16 cellular contexts compared by ENCODE assay signal in the genomic region with DNA sequence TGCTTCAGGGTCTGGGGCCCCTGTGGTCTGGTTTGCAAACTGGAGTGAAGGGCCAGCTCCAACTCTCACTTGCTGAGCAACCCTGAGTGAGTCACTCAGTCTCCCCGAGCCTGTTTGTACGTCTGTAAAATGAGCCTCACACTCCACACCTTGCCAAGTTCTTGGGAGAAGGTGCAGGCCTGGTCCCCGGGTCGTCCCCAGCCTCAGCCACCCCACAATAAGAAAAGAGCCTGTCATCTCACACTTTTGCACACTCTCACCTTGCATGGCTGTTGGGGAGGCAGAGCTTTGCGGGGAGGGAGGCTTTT. TPM values are rescaled to one million over a fixed set of nuclear protein-coding genes. Genes with fewer than 3 reads are reported as not detected.
A peak's percentile ranks its signal among the peaks of the same experiment; 100 is the strongest.
DNase-seq lines count a peak whose midpoint lies in the region; ATAC-seq and TF ChIP-seq lines count a peak whose summit lies in the region.
"Had no signal": no experiment of that assay in that cellular context is flagged by ENCODE, and none has a peak within 500 bp of the region (broad histone marks: within the 10 kb centered on the region; RNA-seq: fewer than 3 reads in every experiment).

No MANE protein-coding gene starts in this region.

- TF ChIP-seq CTCF in left ventricle myocardium inferior (IDR thresholded peaks at IDR 0.05; ENCODE audit: borderline replicate concordance) (no peak), progenitor cell of endocrine pancreas (IDR thresholded peaks at IDR 0.05; ENCODE audit: unreplicated experiment) (no peak), esophagus muscularis mucosa (IDR thresholded peaks at IDR 0.05) (no peak)

- H3K36me3 ChIP-seq in HUES6 (ENCODE audit: control insufficient read depth, insufficient read depth, low read length) (no peaks in the 10 kb centered on the region), left ventricle myocardium inferior (no peaks in the 10 kb centered on the region), esophagus muscularis mucosa (no peaks in the 10 kb centered on the region)
- H3K36me3 ChIP-seq: left lung had no signal

- DNase-seq in AG20443 (ENCODE audit: low spot score) (peak; percentile 54), T-helper 17 cell (no peak), left ventricle myocardium inferior (no peak), progenitor cell of endocrine pancreas (ENCODE audit: low spot score, unreplicated experiment) (no peak), T-helper 2 cell (no peak), NCI-H82 (lab: John Stamatoyannopoulos, UW) (no peak), esophagus muscularis mucosa (ENCODE audit: extremely low spot score) (no peak)
- DNase-seq: activated CD4-positive, CD25-positive, alpha-beta regulatory T cell treated with anti-CD3 and anti-CD28 coated beads, Interleukin-2, amount 50 U/mL, for 72 hours; activated T-cell treated with anti-CD3 and anti-CD28 coated beads, Interleukin-2, amount 50 U/mL, for 4 hours; amygdala; CD4-positive, alpha-beta memory T cell; head of caudate nucleus; T-cell had no signal

- H3K27ac ChIP-seq in HUES6 (ENCODE audit: low read depth, low read length) (peak overlapping the region; percentile 24; the same call in 1 of the 2 replicates), left ventricle myocardium inferior (replicated peaks) (peak overlapping the region; percentile 47), esophagus muscularis mucosa (replicated peaks in 1 of 4) (peak overlapping the region in 1 of 4 donors; percentile 28)
- H3K27ac ChIP-seq: left lung had no signal

- no peak for TF ChIP-seq EP300 in esophagus muscularis mucosa (IDR thresholded peaks at IDR 0.05)

- H3K27me3 Mint-ChIP-seq in T-helper 17 cell = peaks cover 11% of the 10 kb centered on the region
- peaks cover 7% of the 10 kb centered on the region for H3K27me3 Mint-ChIP-seq in progenitor cell of endocrine pancreas

- H3K4me3 ChIP-seq in HUES6 (ENCODE audit: low read depth, low read length) (no peak overlapping the region), left ventricle myocardium inferior (no peak overlapping the region), esophagus muscularis mucosa (no peak overlapping the region)
- H3K4me3 ChIP-seq: left lung had no signal

- H3K9me3 Mint-ChIP-seq in progenitor cell of endocrine pancreas (ENCODE audit: low read depth) = no peaks in the 10 kb centered on the region
- H3K9me3 Mint-ChIP-seq: activated T-cell treated with anti-CD3 and anti-CD28 coated beads, Interleukin-2, amount 50 U/mL, for 4 hours; CD4-positive, alpha-beta memory T cell; nephron; T-cell had no signal

- 59% methylated on average over 5 of the region's 5 CpGs for WGBS in esophagus muscularis mucosa

- no peak for TF ChIP-seq POLR2A in esophagus muscularis mucosa (IDR thresholded peaks at IDR 0.05; ENCODE audit: low read depth)

- H3K27me3 ChIP-seq in HUES6 (ENCODE audit: control insufficient read depth, insufficient read depth, low read length) = no peaks in the 10 kb centered on the region
- peaks cover 22% of the 10 kb centered on the region for H3K27me3 ChIP-seq in left ventricle myocardium inferior (ENCODE audit: low read depth)
- H3K27me3 ChIP-seq in esophagus muscularis mucosa = peaks cover 0 to 53% (median 4%) of the 10 kb centered on the region in 4 donors

- H3K4me1 ChIP-seq in HUES6 (ENCODE audit: control insufficient read depth, insufficient read depth, low read length) (peaks cover 23% of the 10 kb centered on the region), left ventricle myocardium inferior (peaks cover 15% of the 10 kb centered on the region), esophagus muscularis mucosa (peaks cover 12 to 18% (median 18%) of the 10 kb centered on the region in 4 donors)

- H3K36me3 Mint-ChIP-seq in T-helper 17 cell (ENCODE audit: low read depth) (no peaks in the 10 kb centered on the region), progenitor cell of endocrine pancreas (ENCODE audit: insufficient read depth) (no peaks in the 10 kb centered on the region)
- H3K36me3 Mint-ChIP-seq: CD4-positive, alpha-beta memory T cell; T-cell had no signal

- H3K4me1 Mint-ChIP-seq in T-helper 17 cell = peaks cover 9% of the 10 kb centered on the region
- no peaks in the 10 kb centered on the region for H3K4me1 Mint-ChIP-seq in progenitor cell of endocrine pancreas (ENCODE audit: low read depth)

- ATAC-seq in T-helper 17 cell = no peak
- ATAC-seq: activated T-cell treated with anti-CD3 and anti-CD28 coated beads, Interleukin-2, amount 50 U/mL, for 4 hours; left lung; T-cell had no signal

- H3K27ac Mint-ChIP-seq in T-helper 17 cell = peak overlapping the region; percentile 62
- no peak overlapping the region for H3K27ac Mint-ChIP-seq in progenitor cell of endocrine pancreas
- H3K27ac Mint-ChIP-seq: nephron, T-cell had no signal

- intact Hi-C loops in left ventricle myocardium inferior (cut with micrococcal nuclease) (no loop called here), esophagus muscularis mucosa (cut with DNase I) (loop anchor here (5.0 kb wide), 1 partner anchor 894 kb away; no protein-coding TSS in a partner anchor)

- H3K9me3 ChIP-seq in HUES6 (ENCODE audit: control insufficient read depth, insufficient read depth, low read depth, low read length) (no peaks in the 10 kb centered on the region), T-helper 17 cell (ENCODE audit: control insufficient read depth, low read length, poor library complexity, severe bottlenecking) (no peaks in the 10 kb centered on the region), left ventricle myocardium inferior (replicated peaks) (no peaks in the 10 kb centered on the region), esophagus muscularis mucosa (no peaks in the 10 kb centered on the region)
- H3K9me3 ChIP-seq: left lung had no signal

- H3K4me3 Mint-ChIP-seq in T-helper 17 cell = no peak overlapping the region
- H3K4me3 Mint-ChIP-seq in progenitor cell of endocrine pancreas (ENCODE audit: low read depth) = no peak overlapping the region
- H3K4me3 Mint-ChIP-seq: activated T-cell treated with anti-CD3 and anti-CD28 coated beads, Interleukin-2, amount 50 U/mL, for 4 hours; CD4-positive, alpha-beta memory T cell; nephron; T-cell had no signal

- H3K9ac ChIP-seq in HUES6 (ENCODE audit: low read length) = no peak overlapping the region

RNA-seq across cellular contexts. Expression of gene GRIFIN, which starts 5.2 kb away (rescaled TPM):
- total RNA-seq in T-helper 17 cell = not detected
- total RNA-seq in left ventricle myocardium inferior = not detected
- not detected in 2 replicates for total RNA-seq in progenitor cell of endocrine pancreas
- total RNA-seq in esophagus muscularis mucosa = not detected
- total RNA-seq: activated T-cell treated with anti-CD3 and anti-CD28 coated beads, Interleukin-2, amount 50 U/mL, for 4 hours; CD4-positive, alpha-beta memory T cell; left lung; T-cell had no signal

RNA-seq across cellular contexts. Expression of gene LFNG, which starts 48.6 kb away (rescaled TPM):
- total RNA-seq in T-helper 17 cell = 100 to 1,000 TPM; 110 to 116 TPM
- total RNA-seq in left ventricle myocardium inferior = 5.2 TPM
- total RNA-seq in progenitor cell of endocrine pancreas = 9.7 and 10.6 TPM in 2 replicates
- 10 to 100 TPM in 1 of 4 donors, 1 to 10 TPM in 3; 6.1 to 10.7 (median 8.3) TPM for total RNA-seq in esophagus muscularis mucosa
